ENCODE assay signal across 1 cellular context in the genomic region with DNA sequence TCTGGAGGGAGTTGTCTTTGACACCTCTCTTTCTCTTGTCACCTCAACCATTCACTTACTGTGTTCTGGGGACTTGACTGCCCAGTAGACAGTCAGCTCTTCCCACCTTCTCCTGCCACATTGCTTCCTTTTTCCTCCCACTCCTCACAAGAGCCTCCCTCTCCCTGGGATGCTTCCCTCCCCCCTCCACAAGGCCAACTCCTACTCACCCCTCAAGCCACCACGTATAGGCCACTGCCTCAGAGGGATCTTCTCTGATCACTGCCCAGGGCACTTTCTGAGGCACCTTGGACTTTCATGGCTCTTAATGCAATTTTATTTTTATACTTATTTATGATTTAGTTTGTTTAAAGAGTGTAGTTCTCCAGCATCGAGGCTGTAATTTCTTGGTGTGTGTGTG.
TF ChIP-seq lines count a peak whose summit lies in the region.

No MANE protein-coding gene starts in this region.

TF ChIP-seq in H1, 55 proteins besides CTCF, POLR2A, EP300 and RAD21:
- TF ChIP-seq, protein P1, sequence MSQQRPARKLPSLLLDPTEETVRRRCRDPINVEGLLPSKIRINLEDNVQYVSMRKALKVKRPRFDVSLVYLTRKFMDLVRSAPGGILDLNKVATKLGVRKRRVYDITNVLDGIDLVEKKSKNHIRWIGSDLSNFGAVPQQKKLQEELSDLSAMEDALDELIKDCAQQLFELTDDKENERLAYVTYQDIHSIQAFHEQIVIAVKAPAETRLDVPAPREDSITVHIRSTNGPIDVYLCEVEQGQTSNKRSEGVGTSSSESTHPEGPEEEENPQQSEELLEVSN (IDR thresholded peaks at IDR 0.05) = no peak
- TF ChIP-seq BRCA1 (IDR thresholded peaks at IDR 0.05; ENCODE audit: low read depth, low read length) (no peak), BACH1 (IDR thresholded peaks at IDR 0.05; ENCODE audit: low read length) (no peak), SIN3A (conservative IDR thresholded peaks at IDR 0.05 in 1 of 2, IDR thresholded peaks at IDR 0.05 in 1 of 2; ENCODE audit: low read depth in 1 of 2, low read length in 2 of 2) (no peak), NANOG (IDR thresholded peaks at IDR 0.05; ENCODE audit: insufficient read depth, low read depth, low read length, poor library complexity, severe bottlenecking) (no peak), CHD2 (IDR thresholded peaks at IDR 0.05; ENCODE audit: low read length) (no peak), SIRT6 (IDR thresholded peaks at IDR 0.05; ENCODE audit: low read length) (no peak), RBBP5 (IDR thresholded peaks at IDR 0.05; ENCODE audit: borderline replicate concordance, low read depth, low read length) (no peak), TBP (IDR thresholded peaks at IDR 0.05; ENCODE audit: low read depth, low read length) (no peak), RXRA (IDR thresholded peaks at IDR 0.05; ENCODE audit: insufficient read depth, low read depth, low read length) (no peak), CEBPB (IDR thresholded peaks at IDR 0.05; ENCODE audit: low read depth, low read length) (no peak), KDM1A (IDR thresholded peaks at IDR 0.05; ENCODE audit: borderline replicate concordance, low read length) (no peak), TAF1 (IDR thresholded peaks at IDR 0.05; ENCODE audit: low read depth, low read length) (no peak), RFX5 (IDR thresholded peaks at IDR 0.05; ENCODE audit: borderline replicate concordance, low read depth, low read length) (no peak), ZNF274 (IDR thresholded peaks at IDR 0.05; ENCODE audit: borderline replicate concordance, extremely low read depth, low read length) (no peak)
TF ChIP-seq in H1: peak in this region for 0.
